In the genomic region with DNA sequence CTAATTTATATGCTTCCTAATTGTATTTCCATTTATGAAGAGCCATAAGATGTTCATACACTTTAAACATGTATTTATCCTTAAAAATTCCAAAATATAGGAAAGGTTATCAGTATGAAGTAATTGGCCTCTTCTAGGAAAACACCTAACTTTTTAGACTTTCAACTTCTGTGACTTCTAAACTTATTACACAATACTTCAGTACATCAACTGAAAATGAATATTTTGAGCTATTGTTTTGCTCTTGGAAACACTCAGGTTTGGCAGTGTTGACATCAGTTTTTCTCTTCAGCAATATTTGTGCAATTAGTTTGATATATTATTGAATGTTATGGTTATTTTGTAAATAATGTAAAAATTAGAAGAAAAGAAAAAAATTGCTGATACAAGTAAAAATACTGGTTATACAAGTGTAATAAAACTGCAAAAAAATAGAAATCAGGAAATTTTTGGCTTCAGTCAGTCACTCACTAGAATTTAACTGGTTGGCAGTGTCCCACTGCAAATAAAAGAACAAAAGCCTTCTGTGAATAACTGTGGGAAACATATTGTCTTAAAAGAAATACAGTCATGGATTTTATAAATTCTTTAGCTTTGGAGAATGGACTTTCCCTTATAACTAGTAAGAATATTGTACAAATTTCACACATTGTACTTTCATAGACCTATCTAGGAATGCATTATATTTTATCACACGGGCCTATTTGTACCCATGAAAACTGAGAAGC, we compare ENCODE assay signal across 18 cellular contexts.
"Had no signal": no experiment of that assay in that cellular context is flagged by ENCODE, and none has a peak within 500 bp of the region (broad histone marks: within the 10 kb centered on the region; RNA-seq: fewer than 3 reads in every experiment).

No MANE protein-coding gene starts in this region.

- DNase-seq: activated B cell treated with CpG ODN at 0.5 μM for 24 hours; activated CD4-positive, alpha-beta memory T cell treated with anti-CD3 and anti-CD28 coated beads for 36 hours; activated CD4-positive, alpha-beta T cell treated with anti-CD3 and anti-CD28 coated beads for 4 hours; activated naive CD8-positive, alpha-beta T cell treated with anti-CD3 and anti-CD28 coated beads for 36 hours; amygdala; colonic mucosa; endodermal cell; heart right ventricle; kidney glomerular epithelial cell; left ventricle myocardium inferior; ovary; psoas muscle; right cardiac atrium; stimulated activated CD4-positive, alpha-beta T cell treated with anti-CD3 and anti-CD28 coated beads, Interleukin-4, amount 100 ng/mL, for 24 hours; T-helper 9 cell; upper lobe of left lung had no signal

- H3K27me3 ChIP-seq: colonic mucosa, heart right ventricle, ovary, upper lobe of left lung had no signal

- H3K4me3 ChIP-seq: colonic mucosa, heart right ventricle, left ventricle myocardium inferior, ovary, psoas muscle, thoracic aorta, upper lobe of left lung had no signal

- H3K4me1 ChIP-seq: colonic mucosa, heart right ventricle, left ventricle myocardium inferior, psoas muscle, upper lobe of left lung had no signal

- H3K27ac ChIP-seq: colonic mucosa, heart right ventricle, left ventricle myocardium inferior, ovary, psoas muscle, thoracic aorta, upper lobe of left lung had no signal

- H3K9me3 ChIP-seq: colonic mucosa, left ventricle myocardium inferior, ovary, psoas muscle, thoracic aorta, upper lobe of left lung had no signal

- ATAC-seq: heart right ventricle; psoas muscle; right cardiac atrium; stimulated activated effector memory CD8-positive, alpha-beta T cell treated with anti-CD3 and anti-CD28 coated beads, Interleukin-12 subunit alpha, Interleukin-12 subunit beta, amount 100 ng/mL, for 72 hours had no signal

- H3K36me3 ChIP-seq: colonic mucosa, heart right ventricle, left ventricle myocardium inferior, ovary, thoracic aorta, upper lobe of left lung had no signal
